In genomic region chr12:27006797-27007467, GRCh38 we compare ENCODE assay signal across 29 cellular contexts.
"Had no signal": no experiment of that assay in that cellular context is flagged by ENCODE, and none has a peak within 500 bp of the region (broad histone marks: within the 10 kb centered on the region; RNA-seq: fewer than 3 reads in every experiment).

No MANE protein-coding gene starts in this region.

- ATAC-seq: activated T-cell treated with anti-CD3 and anti-CD28 coated beads, Interleukin-2, amount 50 U/mL, for 72 hours; left lung; natural killer cell treated with Interleukin-12 subunit alpha and Interleukin-12 subunit beta and Interleukin-15 and Interleukin-18, amount 100 ng/mL, for 72 hours; stimulated activated effector memory CD8-positive, alpha-beta T cell treated with anti-CD3 and anti-CD28 coated beads, Interleukin-12 subunit alpha, Interleukin-12 subunit beta, amount 100 ng/mL, for 72 hours had no signal

- H3K27me3 Mint-ChIP-seq: activated naive CD8-positive, alpha-beta T cell treated with anti-CD3 and anti-CD28 coated beads for 36 hours; brain; natural killer cell treated with Interleukin-12 subunit alpha and Interleukin-12 subunit beta and Interleukin-15 and Interleukin-18, amount 100 ng/mL, for 72 hours; stimulated activated naive CD8-positive, alpha-beta T cell treated with anti-CD3 and anti-CD28 coated beads, Interleukin-15, Interleukin-2, amounts not matched to agents 100 ng/mL and 50 ng/mL, for 24 hours had no signal

- H3K27ac ChIP-seq: adrenal gland, cardiac muscle cell, coronary artery, left lung, sigmoid colon, uterus had no signal

- H3K9me3 Mint-ChIP-seq: activated naive CD8-positive, alpha-beta T cell treated with anti-CD3 and anti-CD28 coated beads for 36 hours; activated T-cell treated with anti-CD3 and anti-CD28 coated beads, Interleukin-2, amount 50 U/mL, for 72 hours; brain; natural killer cell treated with Interleukin-12 subunit alpha and Interleukin-12 subunit beta and Interleukin-15 and Interleukin-18, amount 100 ng/mL, for 72 hours; stimulated activated effector memory CD8-positive, alpha-beta T cell treated with anti-CD3 and anti-CD28 coated beads, Interleukin-12 subunit alpha, Interleukin-12 subunit beta, amount 100 ng/mL, for 72 hours; stimulated activated naive CD8-positive, alpha-beta T cell treated with anti-CD3 and anti-CD28 coated beads, Interleukin-15, Interleukin-2, amounts not matched to agents 100 ng/mL and 50 ng/mL, for 24 hours had no signal

- DNase-seq: activated CD4-positive, alpha-beta T cell treated with anti-CD3 and anti-CD28 coated beads for 4 hours; activated CD4-positive, alpha-beta T cell treated with anti-CD3 and anti-CD28 coated beads, Interleukin-2, amount 50 U/mL, for 4 hours; activated effector memory CD4-positive, alpha-beta T cell treated with Interleukin-2 at 50 U/mL for 16 hours; activated naive CD4-positive, alpha-beta T cell treated with Interleukin-2 at 50 U/mL for 16 hours; activated naive CD8-positive, alpha-beta T cell treated with anti-CD3 and anti-CD28 coated beads for 36 hours; activated T-cell treated with anti-CD3 and anti-CD28 coated beads for 4 hours; activated T-cell treated with anti-CD3 and anti-CD28 coated beads, Interleukin-2, amount 50 U/mL, for 72 hours; adrenal gland; aorta; dorsolateral prefrontal cortex; effector memory CD4-positive, alpha-beta T cell; erythroblast; head of caudate nucleus; hippocampal formation; left lung; mesendoderm; sigmoid colon; small intestine; stimulated activated CD4-positive, alpha-beta T cell treated with anti-CD3 and anti-CD28 coated beads, Interleukin-4, amount 100 ng/mL, for 24 hours; trophoblast cell; uterus had no signal

- H3K36me3 Mint-ChIP-seq: natural killer cell treated with Interleukin-12 subunit alpha and Interleukin-12 subunit beta and Interleukin-15 and Interleukin-18, amount 100 ng/mL, for 72 hours had no signal

- H3K36me3 ChIP-seq: adrenal gland, cardiac muscle cell, left lung, sigmoid colon, thoracic aorta, uterus had no signal

- H3K4me3 ChIP-seq: adrenal gland, cardiac muscle cell, coronary artery, dorsolateral prefrontal cortex, left lung, lung, sigmoid colon, thoracic aorta, uterus had no signal

- H3K27ac Mint-ChIP-seq: activated naive CD8-positive, alpha-beta T cell treated with anti-CD3 and anti-CD28 coated beads for 36 hours; activated T-cell treated with anti-CD3 and anti-CD28 coated beads, Interleukin-2, amount 50 U/mL, for 72 hours; brain; natural killer cell treated with Interleukin-12 subunit alpha and Interleukin-12 subunit beta and Interleukin-15 and Interleukin-18, amount 100 ng/mL, for 72 hours; stimulated activated effector memory CD8-positive, alpha-beta T cell treated with anti-CD3 and anti-CD28 coated beads, Interleukin-12 subunit alpha, Interleukin-12 subunit beta, amount 100 ng/mL, for 72 hours; stimulated activated naive CD8-positive, alpha-beta T cell treated with anti-CD3 and anti-CD28 coated beads, Interleukin-15, Interleukin-2, amounts not matched to agents 100 ng/mL and 50 ng/mL, for 24 hours had no signal

- H3K4me3 Mint-ChIP-seq: activated naive CD8-positive, alpha-beta T cell treated with anti-CD3 and anti-CD28 coated beads for 36 hours; activated T-cell treated with anti-CD3 and anti-CD28 coated beads, Interleukin-2, amount 50 U/mL, for 72 hours; brain; natural killer cell treated with Interleukin-12 subunit alpha and Interleukin-12 subunit beta and Interleukin-15 and Interleukin-18, amount 100 ng/mL, for 72 hours; stimulated activated effector memory CD8-positive, alpha-beta T cell treated with anti-CD3 and anti-CD28 coated beads, Interleukin-12 subunit alpha, Interleukin-12 subunit beta, amount 100 ng/mL, for 72 hours; stimulated activated naive CD8-positive, alpha-beta T cell treated with anti-CD3 and anti-CD28 coated beads, Interleukin-15, Interleukin-2, amounts not matched to agents 100 ng/mL and 50 ng/mL, for 24 hours had no signal

- H3K9me3 ChIP-seq: adrenal gland, left lung, sigmoid colon, thoracic aorta, uterus had no signal

- H3K4me1 ChIP-seq: uterus had no signal
